1 cellular context compared by ENCODE assay signal in the genomic region with DNA sequence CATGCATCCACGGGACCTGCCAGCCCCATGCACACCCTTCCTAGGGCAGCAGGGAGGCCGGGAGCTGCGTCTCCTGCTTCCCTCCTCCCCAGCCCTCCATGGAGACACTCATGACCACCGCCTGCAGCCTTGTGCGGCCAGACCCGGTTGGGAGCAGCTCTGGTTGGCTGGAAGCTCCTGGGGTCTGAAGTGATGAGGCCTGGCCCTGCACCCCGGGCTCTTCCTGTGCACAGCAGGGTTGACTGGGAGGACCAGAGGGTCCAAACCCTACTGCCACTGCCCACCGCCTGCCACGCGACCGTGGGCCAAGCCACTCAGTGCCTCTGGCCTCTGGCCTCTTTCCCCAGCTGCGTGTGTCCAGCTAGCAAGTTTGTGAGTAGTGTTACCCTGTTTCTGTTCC.
TF ChIP-seq lines count a peak whose summit lies in the region.

No MANE protein-coding gene starts in this region.

TF ChIP-seq in IMR-90, 13 proteins besides CTCF, POLR2A, EP300 and RAD21 (continued from another document):
- no peak for TF ChIP-seq FOS (IDR thresholded peaks at IDR 0.05; ENCODE audit: low read depth, low read length)
- TF ChIP-seq BHLHE40 (IDR thresholded peaks at IDR 0.05; ENCODE audit: low read depth, low read length): no peak
- TF ChIP-seq USF2 (IDR thresholded peaks at IDR 0.05; ENCODE audit: low read depth, low read length): no peak
- TF ChIP-seq CEBPB (IDR thresholded peaks at IDR 0.05; ENCODE audit: low read depth, low read length): no peak
- no peak for TF ChIP-seq RCOR1 (IDR thresholded peaks at IDR 0.05; ENCODE audit: insufficient replicate concordance, low read length)
- no peak for TF ChIP-seq NFE2L2 (IDR thresholded peaks at IDR 0.05; ENCODE audit: low read depth, low read length)
- no peak for TF ChIP-seq RFX5 (IDR thresholded peaks at IDR 0.05; ENCODE audit: low read depth, low read length)
- no peak for TF ChIP-seq CHD1 (IDR thresholded peaks at IDR 0.05; ENCODE audit: low read depth, low read length)
